Comparison of ENCODE assay signal across 11 cellular contexts in the genomic region with DNA sequence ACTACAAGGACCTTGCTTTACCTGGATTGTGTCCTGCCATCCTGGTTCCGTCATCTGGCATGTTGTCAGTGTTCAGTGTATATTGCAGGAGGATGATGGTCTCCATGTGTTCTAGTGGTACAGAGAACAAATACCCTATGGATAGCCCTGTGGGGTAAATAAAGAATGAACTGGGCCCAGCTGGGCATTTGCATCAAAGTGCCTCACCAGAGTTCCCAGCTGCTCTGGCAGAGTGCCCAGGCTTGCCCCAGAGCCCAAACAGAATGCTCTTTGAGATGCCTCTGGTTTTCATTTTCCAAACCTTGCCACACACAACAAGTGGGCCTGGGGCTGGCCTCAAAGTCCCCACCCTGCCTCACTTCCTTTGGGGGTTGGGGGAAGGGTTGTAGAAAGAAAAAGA.
DNase-seq lines count a peak whose midpoint lies in the region; ATAC-seq and TF ChIP-seq lines count a peak whose summit lies in the region.
"Had no signal": no experiment of that assay in that cellular context is flagged by ENCODE, and none has a peak within 500 bp of the region (broad histone marks: within the 10 kb centered on the region; RNA-seq: fewer than 3 reads in every experiment).

No MANE protein-coding gene starts in this region.

- peaks cover 6% of the 10 kb centered on the region for H3K4me1 Mint-ChIP-seq in stimulated activated memory B cell treated with anti-CD40 and anti-IgM and Interleukin-4, amounts not matched to agents 10 μg/mL and 1 μg/mL and 100 μg/mL, for 72 hours

- H3K27me3 Mint-ChIP-seq in stimulated activated memory B cell treated with anti-CD40 and anti-IgM and Interleukin-4, amounts not matched to agents 10 μg/mL and 1 μg/mL and 100 μg/mL, for 72 hours: no peaks in the 10 kb centered on the region

- H3K36me3 Mint-ChIP-seq in stimulated activated memory B cell treated with anti-CD40 and anti-IgM and Interleukin-4, amounts not matched to agents 10 μg/mL and 1 μg/mL and 100 μg/mL, for 72 hours: peaks cover 7% of the 10 kb centered on the region

- no peak overlapping the region for H3K27ac Mint-ChIP-seq in stimulated activated memory B cell treated with anti-CD40 and anti-IgM and Interleukin-4, amounts not matched to agents 10 μg/mL and 1 μg/mL and 100 μg/mL, for 72 hours

- peaks cover 3% of the 10 kb centered on the region for H3K9me3 Mint-ChIP-seq in stimulated activated memory B cell treated with anti-CD40 and anti-IgM and Interleukin-4, amounts not matched to agents 10 μg/mL and 1 μg/mL and 100 μg/mL, for 72 hours

- DNase-seq in NCI-H1417 (lab: John Stamatoyannopoulos, UW) (peak in 2 of 3 experiments; percentile 33 to 79), NCI-H1417 treated with DMSO at 0.1 percent for 48 hours (lab: John Stamatoyannopoulos, UW) (no peak), NCI-H2196 (lab: John Stamatoyannopoulos, UW; ENCODE audit: unreplicated experiment) (peak; percentile 75), epithelial cell of esophagus (ENCODE audit: low read depth) (peak; percentile 3)
- DNase-seq in stimulated activated CD4-positive, alpha-beta T cell treated with anti-CD3 and anti-CD28 coated beads, Interleukin-2, amount 100 ng/mL, for 48 hours: no peak
- DNase-seq in activated CD4-positive, alpha-beta T cell treated with anti-CD3 and anti-CD28 coated beads, Interleukin-2, amount 50 U/mL, for 48 hours: no peak
- DNase-seq: 8988T had no signal

- no peak overlapping the region for H3K4me3 Mint-ChIP-seq in stimulated activated memory B cell treated with anti-CD40 and anti-IgM and Interleukin-4, amounts not matched to agents 10 μg/mL and 1 μg/mL and 100 μg/mL, for 72 hours

- no peak for TF ChIP-seq CTCF in epithelial cell of esophagus (IDR thresholded peaks at IDR 0.05; ENCODE audit: insufficient read depth, low read depth, low read length, missing control alignments)

- ATAC-seq in stimulated activated memory B cell treated with anti-CD40 and anti-IgM and Interleukin-4, amounts not matched to agents 10 μg/mL and 1 μg/mL and 100 μg/mL, for 72 hours: peak; percentile 24
- no peak for ATAC-seq in GM18870 (IDR thresholded peaks at IDR 0.05; ENCODE audit: unreplicated experiment)

- H3K4me3 ChIP-seq in epithelial cell of esophagus (ENCODE audit: low read length): no peak overlapping the region
- H3K4me3 ChIP-seq: adrenal gland, thoracic aorta had no signal

Comparison
In these comparisons a context has a peak if more than half of its experiments do, and no peak if none do; other contexts are left out.
1. DNase-seq: peak in NCI-H1417 (2 of 3), NCI-H2196 (single experiment) and epithelial cell of esophagus (single experiment); none in NCI-H1417 treated with DMSO at 0.1 percent for 48 hours (single experiment), stimulated activated CD4-positive, alpha-beta T cell treated with anti-CD3 and anti-CD28 coated beads, Interleukin-2, amount 100 ng/mL, for 48 hours (0 of 2) and activated CD4-positive, alpha-beta T cell treated with anti-CD3 and anti-CD28 coated beads, Interleukin-2, amount 50 U/mL, for 48 hours (0 of 2).